In genomic region chr15:22952826-22953579, GRCh38 we compare ENCODE assay signal across 11 cellular contexts. TPM values are rescaled to one million over a fixed set of nuclear protein-coding genes. Genes with fewer than 3 reads are reported as not detected.
A peak's percentile ranks its signal among the peaks of the same experiment; 100 is the strongest.
DNase-seq lines count a peak whose midpoint lies in the region; FAIRE-seq and TF ChIP-seq lines count a peak whose summit lies in the region.
"Had no signal": no experiment of that assay in that cellular context is flagged by ENCODE, and none has a peak within 500 bp of the region (broad histone marks: within the 10 kb centered on the region; RNA-seq: fewer than 3 reads in every experiment).

No MANE protein-coding gene starts in this region.

- no peak for FAIRE-seq in frontal cortex (lab: Jason Lieb, UNC)

- H3K4me3 ChIP-seq in fibroblast of mammary gland (ENCODE audit: control insufficient read depth, low read depth, low read length) = no peak overlapping the region

- intact Hi-C loops in posterior cingulate gyrus (cut with DNase I) = no loop called here

- TF ChIP-seq CTCF in fibroblast of mammary gland (conservative IDR thresholded peaks at IDR 0.05; ENCODE audit: control insufficient read depth, insufficient read depth, low read depth, low read length) = no peak

- DNase-seq in D341Med (ENCODE audit: low spot score) = peak; percentile 36
- DNase-seq in NCI-H69 (lab: John Stamatoyannopoulos, UW) = peak; percentile 86
- peak; percentile 38 for DNase-seq in fibroblast of mammary gland (ENCODE audit: low read depth)
- peak in 7 of 10 donors; percentile 49 to 93 (median 61) for DNase-seq in posterior cingulate gyrus
- no peak for DNase-seq in glomerular visceral epithelial cell (ENCODE audit: extremely low spot score)
- no peak for DNase-seq in NCI-H2171 treated with DMSO at 0.1 percent for 48 hours (lab: John Stamatoyannopoulos, UW)
- no peak for DNase-seq in frontal cortex (ENCODE audit: low spot score in 2 of 2)
- DNase-seq in NOMO-1 (lab: John Stamatoyannopoulos, UW; ENCODE audit: unreplicated experiment in 2 of 2) = no peak
- DNase-seq: CD4-positive, alpha-beta memory T cell; naive B cell; NCI-H2107 had no signal

RNA-seq across cellular contexts. Expression of gene CYFIP1, which starts 27.2 kb away (rescaled TPM):
- 48.9 TPM for total RNA-seq in frontal cortex

Comparison
In these comparisons a context has a peak if more than half of its experiments do, and no peak if none do; other contexts are left out.
1. DNase-seq: peak in D341Med (single experiment), NCI-H69 (single experiment), fibroblast of mammary gland (single experiment) and posterior cingulate gyrus (7 of 10); none in glomerular visceral epithelial cell (single experiment), NCI-H2171 treated with DMSO at 0.1 percent for 48 hours (single experiment), frontal cortex (0 of 2) and NOMO-1 (0 of 2).